Comparison of ENCODE assay signal across 37 cellular contexts in genomic region chr7:99791667-99792356, GRCh38. TPM values are rescaled to one million over a fixed set of nuclear protein-coding genes. Genes with fewer than 3 reads are reported as not detected.
A peak's percentile ranks its signal among the peaks of the same experiment; 100 is the strongest.
DNase-seq lines count a peak whose midpoint lies in the region; ATAC-seq and TF ChIP-seq lines count a peak whose summit lies in the region.
"Had no signal": no experiment of that assay in that cellular context is flagged by ENCODE, and none has a peak within 500 bp of the region (broad histone marks: within the 10 kb centered on the region; RNA-seq: fewer than 3 reads in every experiment).

No MANE protein-coding gene starts in this region.

- dilution Hi-C loops in mammary epithelial cell (cut with HindIII; ENCODE audit: low sequenced_read_pairs): no loop called here

- no peaks in the 10 kb centered on the region for H3K79me2 ChIP-seq in mammary epithelial cell (ENCODE audit: insufficient read depth, low read length)

- no peaks in the 10 kb centered on the region for H3K27me3 ChIP-seq in mammary epithelial cell (ENCODE audit: insufficient read depth, low read length)
- H3K27me3 ChIP-seq in breast epithelium: no peaks in the 10 kb centered on the region
- H3K27me3 ChIP-seq in right lobe of liver: no peaks in the 10 kb centered on the region
- H3K27me3 ChIP-seq: esophagus muscularis mucosa, foreskin keratinocyte, upper lobe of left lung had no signal

- H3K4me2 ChIP-seq in mammary epithelial cell (ENCODE audit: insufficient read depth, low read depth, low read length): no peak overlapping the region

- TF ChIP-seq CTCF in mammary epithelial cell (conservative IDR thresholded peaks at IDR 0.05 in 1 of 2, IDR thresholded peaks at IDR 0.05 in 1 of 2; ENCODE audit: extremely low read depth in 1 of 2, insufficient read depth in 1 of 2, low read depth in 1 of 2, low read length in 2 of 2) (no peak), breast epithelium (IDR thresholded peaks at IDR 0.05) (no peak), fibroblast of mammary gland (conservative IDR thresholded peaks at IDR 0.05; ENCODE audit: control insufficient read depth, insufficient read depth, low read depth, low read length) (no peak), right lobe of liver (IDR thresholded peaks at IDR 0.05) (no peak)

- H3K27ac ChIP-seq in mammary epithelial cell (ENCODE audit: insufficient read depth, low read depth, low read length): no peak overlapping the region
- H3K27ac ChIP-seq in breast epithelium: no peak overlapping the region
- peak overlapping the region; percentile 73 to 97 (median 93) for H3K27ac ChIP-seq in right lobe of liver
- H3K27ac ChIP-seq: coronary artery, esophagus muscularis mucosa, foreskin keratinocyte, GM23248, RWPE1, spleen, upper lobe of left lung, WERI-Rb-1 had no signal

- in situ Hi-C loops in mammary epithelial cell (cut with MboI; ENCODE audit: low sequenced_read_pairs in 2 of 2): no loop called here

- BruUV-seq in mammary epithelial cell (replicated peaks; lab: Mats Ljungman, UMichigan): no TSS peak

- H3K4me3 ChIP-seq in mammary epithelial cell (replicated peaks in 1 of 3; ENCODE audit: insufficient read depth in 1 of 3, low read depth in 2 of 3, low read length in 3 of 3) (no peak overlapping the region), breast epithelium (no peak overlapping the region), fibroblast of mammary gland (ENCODE audit: control insufficient read depth, low read depth, low read length) (no peak overlapping the region), right lobe of liver (no peak overlapping the region)
- H3K4me3 ChIP-seq: coronary artery, esophagus muscularis mucosa, GM23248, spleen, upper lobe of left lung had no signal

- H3K9ac ChIP-seq in mammary epithelial cell (ENCODE audit: insufficient read depth, low read length): no peak overlapping the region
- H3K9ac ChIP-seq: GM23248 had no signal

- DNase-seq in mammary epithelial cell: peak; percentile 49
- DNase-seq in breast epithelium (ENCODE audit: low spot score in 2 of 2): no peak
- DNase-seq in fibroblast of mammary gland (ENCODE audit: low read depth): peak; percentile 10
- peak in 2 of 3 donors; percentile 69 to 74 for DNase-seq in right lobe of liver
- no peak for DNase-seq in activated naive CD4-positive, alpha-beta T cell treated with anti-CD3 and anti-CD28 coated beads, Interleukin-2, amount 50 U/mL, for 16 hours
- DNase-seq in NCI-H1694 (lab: John Stamatoyannopoulos, UW): no peak
- no peak for DNase-seq in NCI-H82 (lab: John Stamatoyannopoulos, UW)
- DNase-seq: activated CD4-positive, alpha-beta T cell treated with anti-CD3 and anti-CD28 coated beads for 4 hours; activated CD8-positive, alpha-beta memory T cell treated with anti-CD3 and anti-CD28 coated beads for 24 hours; activated T-cell treated with anti-CD3 and anti-CD28 coated beads for 4 hours; AML-193; aorta; caudate nucleus; CD4-positive, CD25-positive, alpha-beta regulatory T cell; effector memory CD4-positive, alpha-beta T cell; NCI-H146; right cardiac atrium; spleen; stimulated activated CD4-positive, alpha-beta T cell treated with anti-CD3 and anti-CD28 coated beads, Interleukin-2, amount 100 ng/mL, for 24 hours; stimulated activated CD8-positive, alpha-beta memory T cell treated with anti-CD3 and anti-CD28 coated beads, Interleukin-4, amount 100 ng/mL, for 48 hours; T-cell; upper lobe of left lung; WERI-Rb-1 had no signal

- H4K20me1 ChIP-seq in mammary epithelial cell (ENCODE audit: insufficient read depth, low read length): no peaks in the 10 kb centered on the region

- intact Hi-C loops in mammary epithelial cell (cut with micrococcal nuclease): loop anchor here (5.0 kb wide), 1 partner anchor 65 kb away; no protein-coding TSS in a partner anchor
- intact Hi-C loops in breast epithelium (cut with DNase I; ENCODE audit: low total_unique reads): no loop called here
- intact Hi-C loops in right lobe of liver (cut with DNase I): no loop called here

- H3K36me3 ChIP-seq in mammary epithelial cell (ENCODE audit: insufficient read depth, low read length): no peaks in the 10 kb centered on the region
- no peaks in the 10 kb centered on the region for H3K36me3 ChIP-seq in breast epithelium
- H3K36me3 ChIP-seq in right lobe of liver: no peaks in the 10 kb centered on the region
- H3K36me3 ChIP-seq: esophagus muscularis mucosa, spleen, upper lobe of left lung, WERI-Rb-1 had no signal

- no peak overlapping the region for H2AFZ ChIP-seq in mammary epithelial cell (ENCODE audit: low read depth, low read length)
- H2AFZ ChIP-seq: GM23248 had no signal

- 52% methylated on average over 5 of the region's 5 CpGs for WGBS in mammary epithelial cell (ENCODE audit: low coverage, missing lambda C conversion rate)
- WGBS in right lobe of liver (ENCODE audit: insufficient coverage, low coverage, low lambda C conversion rate, missing lambda C conversion rate): 24% methylated on average over 3 of the region's 5 CpGs

- CTCF ChIA-PET in mammary epithelial cell (lab: Charles Lee; ENCODE audit: low non-redundant PET): no interaction called here

- ATAC-seq in right lobe of liver (peak; percentile 53 to 61 (median 56)), HG03045 (IDR thresholded peaks at IDR 0.05; ENCODE audit: unreplicated experiment) (no peak)
- ATAC-seq: activated naive CD4-positive, alpha-beta T cell treated with anti-CD3 and anti-CD28 coated beads, Interleukin-2, amount 50 U/mL, for 72 hours; right cardiac atrium; T-cell had no signal

- peaks cover 42% of the 10 kb centered on the region for H3K4me1 ChIP-seq in mammary epithelial cell (ENCODE audit: insufficient read depth, low read length)
- no peaks in the 10 kb centered on the region for H3K4me1 ChIP-seq in breast epithelium
- H3K4me1 ChIP-seq in right lobe of liver: peaks cover 0 to 88% (median 26%) of the 10 kb centered on the region in 4 donors
- H3K4me1 ChIP-seq: esophagus muscularis mucosa, spleen, upper lobe of left lung had no signal

- no peaks in the 10 kb centered on the region for H3K9me3 ChIP-seq in mammary epithelial cell (replicated peaks; ENCODE audit: insufficient read depth, low read length)
- H3K9me3 ChIP-seq in breast epithelium: no peaks in the 10 kb centered on the region
- no peaks in the 10 kb centered on the region for H3K9me3 ChIP-seq in right lobe of liver
- H3K9me3 ChIP-seq: esophagus muscularis mucosa, upper lobe of left lung had no signal

- TF ChIP-seq POLR2A in breast epithelium (IDR thresholded peaks at IDR 0.05) (no peak), right lobe of liver (IDR thresholded peaks at IDR 0.05) (no peak)

RNA-seq across cellular contexts. Expression of gene CYP3A4, which starts 7.8 kb away (rescaled TPM):
- total RNA-seq in mammary epithelial cell (not detected), breast epithelium (under 1 TPM; 0.33 to 0.64 (median 0.59) TPM), right lobe of liver (over 10,000 TPM in 1 of 6 experiments, 1,000 to 10,000 TPM in 2, 100 to 1,000 TPM in 3; 443 to 12,747 (median 1,120) TPM)
- not detected for polyA plus RNA-seq in mammary epithelial cell
- polyA minus RNA-seq in mammary epithelial cell: not detected
- total RNA-seq: A172; activated T-helper 2 cell treated with anti-CD3 and anti-CD28 coated beads, Interferon-gamma antibody, Interleukin-2, Interleukin-4, amounts not matched to agents 10 μg/mL and 5 μg/mL and 100 μg/mL, durations not matched to agents 14 hours and 24 hours and 36 hours; aorta; CD4-positive, CD25-positive, alpha-beta regulatory T cell; esophagus muscularis mucosa; foreskin keratinocyte; GM23248; IMR-90; NCI-H460; right cardiac atrium; spleen had no signal
- polyA plus RNA-seq: CD4-positive, CD25-positive, alpha-beta regulatory T cell; foreskin keratinocyte; GM23248; IMR-90; spleen had no signal

RNA-seq across cellular contexts. Expression of gene CYP3A43, which starts 36.0 kb away (rescaled TPM):
- total RNA-seq in mammary epithelial cell: not detected
- not detected for polyA plus RNA-seq in mammary epithelial cell
- polyA minus RNA-seq in mammary epithelial cell: not detected
- not detected for total RNA-seq in breast epithelium
- total RNA-seq in right lobe of liver: 100 to 1,000 TPM in 1 of 6 experiments, 10 to 100 TPM in 3, 1 to 10 TPM in 2; 4.9 to 132 (median 22.5) TPM
- total RNA-seq: A172; activated naive CD4-positive, alpha-beta T cell treated with anti-CD3 and anti-CD28 coated beads, Interleukin-2, amount 50 U/mL, for 72 hours; activated T-helper 2 cell treated with anti-CD3 and anti-CD28 coated beads, Interferon-gamma antibody, Interleukin-2, Interleukin-4, amounts not matched to agents 10 μg/mL and 5 μg/mL and 100 μg/mL, durations not matched to agents 14 hours and 24 hours and 36 hours; CD4-positive, CD25-positive, alpha-beta regulatory T cell; Daoy; esophagus muscularis mucosa; foreskin keratinocyte; GM23248; IMR-90; right cardiac atrium; subcutaneous adipose tissue; upper lobe of left lung had no signal
- polyA plus RNA-seq: aorta; CD4-positive, CD25-positive, alpha-beta regulatory T cell; foreskin keratinocyte; GM23248; IMR-90; spleen had no signal

RNA-seq across cellular contexts. Expression of gene CYP3A7, which starts 56.8 kb away (rescaled TPM):
- total RNA-seq in mammary epithelial cell: not detected
- 0.02 TPM for polyA plus RNA-seq in mammary epithelial cell
- polyA minus RNA-seq in mammary epithelial cell: not detected
- total RNA-seq in breast epithelium: 1 to 10 TPM in 2 of 3 donors, not detected in 1; 1.5 to 2.3 TPM
- total RNA-seq in right lobe of liver: 100 to 1,000 TPM in 4 of 6 experiments, 10 to 100 TPM in 2; 19.8 to 623 (median 340) TPM
- total RNA-seq: A172; activated naive CD4-positive, alpha-beta T cell treated with anti-CD3 and anti-CD28 coated beads, Interleukin-2, amount 50 U/mL, for 72 hours; activated T-helper 2 cell treated with anti-CD3 and anti-CD28 coated beads, Interferon-gamma antibody, Interleukin-2, Interleukin-4, amounts not matched to agents 10 μg/mL and 5 μg/mL and 100 μg/mL, durations not matched to agents 14 hours and 24 hours and 36 hours; aorta; CD4-positive, CD25-positive, alpha-beta regulatory T cell; Daoy; foreskin keratinocyte; GM23248; IMR-90; mesenteric fat pad; NCI-H460; right cardiac atrium; spleen; subcutaneous adipose tissue; T-cell had no signal
- polyA plus RNA-seq: CD4-positive, CD25-positive, alpha-beta regulatory T cell; foreskin keratinocyte; GM23248; IMR-90; right cardiac atrium; spleen had no signal

Comparison
In these comparisons a context has a peak if more than half of its experiments do, and no peak if none do; other contexts are left out.
1. DNase-seq: peak in mammary epithelial cell (single experiment), fibroblast of mammary gland (single experiment) and right lobe of liver (2 of 3); none in breast epithelium (0 of 2), activated naive CD4-positive, alpha-beta T cell treated with anti-CD3 and anti-CD28 coated beads, Interleukin-2, amount 50 U/mL, for 16 hours (single experiment), NCI-H1694 (single experiment) and NCI-H82 (single experiment).
2. H3K27ac ChIP-seq: peak in right lobe of liver (3 of 3); none in mammary epithelial cell (single experiment) and breast epithelium (0 of 2).
3. RNA of gene CYP3A4, which starts 7.8 kb away (total RNA-seq): 443 to 12,747 TPM in right lobe of liver; 0.33 to 0.64 TPM in breast epithelium and not detected in mammary epithelial cell; every median in the first group is over 100 times any median in the second.
4. RNA of gene CYP3A43, which starts 36.0 kb away (total RNA-seq): 4.9 to 132 TPM in right lobe of liver; not detected in mammary epithelial cell and not detected in breast epithelium; every median in the first group is over 4 times any median in the second.
5. RNA of gene CYP3A7, which starts 56.8 kb away (total RNA-seq): 19.8 to 623 TPM in right lobe of liver; 1.5 to 2.3 TPM in breast epithelium and not detected in mammary epithelial cell; every median in the first group is over 4 times any median in the second.